ENCODE assay signal across 8 cellular contexts in genomic region chr16:66954097-66954659, GRCh38. TPM values are rescaled to one million over a fixed set of nuclear protein-coding genes. Genes with fewer than 3 reads are reported as not detected.
DNase-seq lines count a peak whose midpoint lies in the region; ATAC-seq and TF ChIP-seq lines count a peak whose summit lies in the region.

No MANE protein-coding gene starts in this region.

- RAD21 ChIA-PET in HCT116 (lab: Charles Lee; ENCODE audit: low non-redundant PET in 1 of 2, low total read pairs in 2 of 2, uncharacterized antibody in 2 of 2, unreplicated experiment in 2 of 2) = interaction anchor here (0.7 to 1.4 kb wide), 6 partner anchors 18 to 201 kb away, joined by 3 to 7 read pairs (median 3); no protein-coding TSS in a partner anchor

- H3K79me2 ChIP-seq in HCT116 (ENCODE audit: insufficient read depth, low read length) = no peaks in the 10 kb centered on the region

- DNase-seq in CD8-positive, alpha-beta T cell = peak; percentile 56 to 81 (median 72)
- DNase-seq in HCT116 (ENCODE audit: low read depth, low spot score) (peak; percentile 74), NCI-H524 (lab: John Stamatoyannopoulos, UW) (peak; percentile 79 to 90), choroid plexus epithelial cell (ENCODE audit: low read depth) (peak; percentile 86), left lung (peak; percentile 64 to 72)
- DNase-seq in activated CD4-positive, alpha-beta T cell treated with anti-CD3 and anti-CD28 coated beads for 48 hours = peak; percentile 88
- peak; percentile 71 to 72 for DNase-seq in stimulated activated CD4-positive, alpha-beta T cell treated with anti-CD3 and anti-CD28 coated beads, Interleukin-4, amount 100 ng/mL, for 4 hours

- no peak for TF ChIP-seq POLR2A in HCT116 (IDR thresholded peaks at IDR 0.05; ENCODE audit: borderline replicate concordance, extremely low read depth, insufficient read depth, insufficient read length)

- H3K9me3 ChIP-seq in CD8-positive, alpha-beta T cell (ENCODE audit: low read length) = no peaks in the 10 kb centered on the region
- H3K9me3 ChIP-seq in HCT116 (ENCODE audit: control insufficient read depth in 1 of 2, insufficient read depth in 1 of 2, low read depth in 1 of 2, low read length in 2 of 2) (peaks cover 0 to 6% of the 10 kb centered on the region in 2 experiments; a peak in 1 of 4 replicates), left lung (no peaks in the 10 kb centered on the region)

- peaks cover 2% of the 10 kb centered on the region for H3K27me3 ChIP-seq in CD8-positive, alpha-beta T cell (ENCODE audit: insufficient read depth, low read length)
- H3K27me3 ChIP-seq in HCT116 (ENCODE audit: insufficient read depth, low read length) = no peaks in the 10 kb centered on the region
- peaks cover 2 to 35% of the 10 kb centered on the region in 2 donors for H3K27me3 ChIP-seq in left lung

- no peaks in the 10 kb centered on the region for H3K36me3 ChIP-seq in CD8-positive, alpha-beta T cell (ENCODE audit: insufficient read depth, low read length)
- H3K36me3 ChIP-seq in HCT116 (ENCODE audit: control insufficient read depth in 1 of 2, insufficient read depth in 2 of 2, low read length in 2 of 2) (no peaks in the 10 kb centered on the region), left lung (no peaks in the 10 kb centered on the region)

- peak overlapping the region; percentile 50 for H3K4me2 ChIP-seq in HCT116 (ENCODE audit: low read length)

- H3K4me3 Mint-ChIP-seq in CD8-positive, alpha-beta T cell = no peak overlapping the region

- peak; percentile 91 for ATAC-seq in CD8-positive, alpha-beta T cell
- ATAC-seq in HCT116 (peak; percentile 95), left lung (peak; percentile 97), HG03196 (IDR thresholded peaks at IDR 0.05; ENCODE audit: unreplicated experiment) (no peak)

- POLR2A ChIA-PET in CD8-positive, alpha-beta T cell (lab: Charles Lee) = no interaction called here
- POLR2A ChIA-PET in HCT116 (lab: Charles Lee) = interaction anchor here (0.6 kb wide), 1 partner anchor 29 kb away, joined by 3 read pairs; no protein-coding TSS in a partner anchor

- no peak overlapping the region for H3K9ac ChIP-seq in HCT116 (ENCODE audit: low read length)

- H3K4me1 Mint-ChIP-seq in CD8-positive, alpha-beta T cell (ENCODE audit: low read depth) = peaks cover 6% of the 10 kb centered on the region

- no peak overlapping the region for H3K27ac ChIP-seq in CD8-positive, alpha-beta T cell (ENCODE audit: low read depth, low read length)
- peak overlapping the region; percentile 3; the same call in 1 of the 2 replicates for H3K27ac ChIP-seq in HCT116 (ENCODE audit: low read depth, low read length)
- H3K27ac ChIP-seq in left lung = no peak overlapping the region

- H3K4me3 ChIP-seq in CD8-positive, alpha-beta T cell (ENCODE audit: low read depth, low read length) = no peak overlapping the region
- H3K4me3 ChIP-seq in HCT116 (replicated peaks in 1 of 2; ENCODE audit: low read depth in 1 of 2, low read length in 2 of 2) (no peak overlapping the region), choroid plexus epithelial cell (ENCODE audit: low read depth, low read length) (no peak overlapping the region), left lung (no peak overlapping the region)

- H3K27ac Mint-ChIP-seq in CD8-positive, alpha-beta T cell = no peak overlapping the region

- no peaks in the 10 kb centered on the region for H4K20me1 ChIP-seq in HCT116 (ENCODE audit: insufficient read depth)

- H2AFZ ChIP-seq in HCT116 (ENCODE audit: low read depth, low read length, poor library complexity, severe bottlenecking) = peak overlapping the region; percentile 77

- CTCF ChIA-PET in CD8-positive, alpha-beta T cell (lab: Charles Lee) = interaction anchor here (0.6 to 2.7 kb wide), 20 partner anchors 9 to 1996 kb away, joined by 3 to 12 read pairs (median 4); partner anchors contain the start of gene EXOC3L1
- CTCF ChIA-PET in HCT116 (lab: Charles Lee) = interaction anchor here (0.6 to 1.5 kb wide), 19 partner anchors 11 to 567 kb away, joined by 3 to 13 read pairs (median 4); partner anchors contain the start of genes B3GNT9, ELMO3 and NOL3

- H3K4me1 ChIP-seq in CD8-positive, alpha-beta T cell (ENCODE audit: insufficient read depth, low read length) = peaks cover under 1% of the 10 kb centered on the region
- H3K4me1 ChIP-seq in HCT116 (ENCODE audit: control insufficient read depth in 1 of 2, insufficient read depth in 2 of 2, low read length in 2 of 2) (peaks cover 11 to 12% of the 10 kb centered on the region in 2 experiments; a peak in 3 of 4 replicates), left lung (peaks cover 0 to 4% of the 10 kb centered on the region in 2 donors)

- H3K9me3 Mint-ChIP-seq in CD8-positive, alpha-beta T cell = no peaks in the 10 kb centered on the region

- TF ChIP-seq CTCF in CD8-positive, alpha-beta T cell (IDR thresholded peaks at IDR 0.05) = peak; percentile 85
- TF ChIP-seq CTCF in HCT116 (IDR thresholded peaks at IDR 0.05 in 2 of 3, conservative IDR thresholded peaks at IDR 0.05 in 1 of 3; ENCODE audit: borderline replicate concordance in 1 of 3, insufficient read depth in 1 of 3, low read depth in 2 of 3, low read length in 2 of 3) (peak; percentile 82 to 93 (median 88)), choroid plexus epithelial cell (conservative IDR thresholded peaks at IDR 0.05; ENCODE audit: low read depth, low read length) (peak; percentile 91), left lung (IDR thresholded peaks at IDR 0.05) (peak; percentile 66 to 87)

- no peaks in the 10 kb centered on the region for H3K36me3 Mint-ChIP-seq in CD8-positive, alpha-beta T cell

- TF ChIP-seq RAD21 in HCT116 (IDR thresholded peaks at IDR 0.05; ENCODE audit: low read depth) = peak; percentile 96

- H3K27me3 Mint-ChIP-seq in CD8-positive, alpha-beta T cell (ENCODE audit: low read depth) = peaks cover 37% of the 10 kb centered on the region

- no peaks in the 10 kb centered on the region for H3K9me2 ChIP-seq in HCT116 (ENCODE audit: insufficient read depth)

- intact Hi-C loops in CD8-positive, alpha-beta T cell (cut with DNase I, micrococcal nuclease) = loop anchor here (1.0 to 10.0 kb wide), 7 partner anchors 59 to 513 kb away; partner anchors contain the start of genes FHOD1 (in 1 of the 2), SLC9A5 (in 1 of the 2) and ZDHHC1 (in 1 of the 2)
- intact Hi-C loops in HCT116 (cut with micrococcal nuclease) = loop anchor here (1.0 to 10.0 kb wide), 5 partner anchors 57 to 711 kb away; partner anchors contain the start of genes ACD, C16orf86, ENKD1 and FBXL8
- intact Hi-C loops in left lung (cut with DNase I) = no loop called here

- no TSS peak for BruUV-seq in HCT116 (replicated peaks; lab: Mats Ljungman, UMichigan)

TF ChIP-seq in HCT116, 20 proteins besides CTCF, POLR2A, EP300 and RAD21:
- no peak for TF ChIP-seq EZH2phosphoT487 (IDR thresholded peaks at IDR 0.05; ENCODE audit: borderline replicate concordance)
- no peak for TF ChIP-seq CEBPB (IDR thresholded peaks at IDR 0.05; ENCODE audit: low read depth)
- TF ChIP-seq SIN3A (IDR thresholded peaks at IDR 0.05; ENCODE audit: low read depth) = no peak
- TF ChIP-seq SP1 (IDR thresholded peaks at IDR 0.05; ENCODE audit: low read depth) = no peak
- TF ChIP-seq FOSL1 (IDR thresholded peaks at IDR 0.05; ENCODE audit: low read depth) = no peak
- TF ChIP-seq YY1 (IDR thresholded peaks at IDR 0.05; ENCODE audit: extremely low read depth, insufficient replicate concordance, low read depth, low read length) = no peak
- no peak for TF ChIP-seq ELF1 (IDR thresholded peaks at IDR 0.05; ENCODE audit: borderline replicate concordance, low read depth)
- TF ChIP-seq JUND (IDR thresholded peaks at IDR 0.05) = no peak
- TF ChIP-seq ATF3 (IDR thresholded peaks at IDR 0.05) = no peak
- TF ChIP-seq EGR1 (IDR thresholded peaks at IDR 0.05; ENCODE audit: low read depth) = no peak
- no peak for TF ChIP-seq SRF (IDR thresholded peaks at IDR 0.05; ENCODE audit: low read depth)
- TF ChIP-seq ZFX (IDR thresholded peaks at IDR 0.05) = no peak
- no peak for TF ChIP-seq CBX3 (IDR thresholded peaks at IDR 0.05; ENCODE audit: low read depth)
- TF ChIP-seq EZH2 (IDR thresholded peaks at IDR 0.05) = no peak
- TF ChIP-seq TCF7L2 (IDR thresholded peaks at IDR 0.05; ENCODE audit: borderline replicate concordance, extremely low read depth, insufficient read depth, insufficient read length) = no peak

RNA-seq across cellular contexts. Expression of gene CES3, which starts 6.9 kb away (rescaled TPM):
- total RNA-seq in CD8-positive, alpha-beta T cell = 1 to 10 TPM in 1 of 2 experiments, under 1 TPM in 1; 0.71 to 1.2 TPM
- total RNA-seq in HCT116 (2021; ENCODE audit: unreplicated experiment) (10.8 TPM), left lung (1 to 10 TPM in 1 of 2 donors, under 1 TPM in 1; 0.79 to 1.6 TPM)
- polyA plus RNA-seq in HCT116 (2012) = 4.9 and 5.8 TPM in 2 replicates

RNA-seq across cellular contexts. Expression of gene CES2, which starts 18.9 kb away (rescaled TPM):
- 10 to 100 TPM; 62.9 to 67.0 TPM for total RNA-seq in CD8-positive, alpha-beta T cell
- total RNA-seq in HCT116 (2021; ENCODE audit: unreplicated experiment) = 35.4 TPM
- polyA plus RNA-seq in HCT116 (2012) = 17.9 and 19.7 TPM in 2 replicates
- 10 to 100 TPM; 31.7 to 38.4 TPM for total RNA-seq in left lung

RNA-seq across cellular contexts. Expression of gene CIAO2B, which starts 20.0 kb away (rescaled TPM):
- total RNA-seq in CD8-positive, alpha-beta T cell = 10 to 100 TPM; 55.0 to 58.2 TPM
- total RNA-seq in HCT116 (2021; ENCODE audit: unreplicated experiment) (113 TPM), left lung (10 to 100 TPM; 81.7 to 82.5 TPM)
- polyA plus RNA-seq in HCT116 (2012) = 330 and 345 TPM in 2 replicates

RNA-seq across cellular contexts. Expression of gene RRAD, which starts 28.8 kb away (rescaled TPM):
- total RNA-seq in CD8-positive, alpha-beta T cell = under 1 TPM; 0.67 to 0.76 TPM
- total RNA-seq in HCT116 (2021; ENCODE audit: unreplicated experiment) (2.2 TPM), left lung (10 to 100 TPM in 1 of 2 donors, 1 to 10 TPM in 1; 8.2 to 31.8 TPM)
- 2.1 and 2.4 TPM in 2 replicates for polyA plus RNA-seq in HCT116 (2012)

RNA-seq across cellular contexts. Expression of gene CES4A, which starts 34.2 kb away (rescaled TPM):
- 1 to 10 TPM; 5.6 TPM for total RNA-seq in CD8-positive, alpha-beta T cell
- total RNA-seq in HCT116 (2021; ENCODE audit: unreplicated experiment) = not detected
- polyA plus RNA-seq in HCT116 (2012) = 0.09 and 0.14 TPM in 2 replicates
- 10 to 100 TPM in 1 of 2 donors, 1 to 10 TPM in 1; 9.3 to 14.3 TPM for total RNA-seq in left lung

Comparison
In these comparisons a context has a peak if more than half of its experiments do, and no peak if none do; other contexts are left out.
1. intact Hi-C loops: an anchor here in CD8-positive, alpha-beta T cell (1.0 to 10.0 kb wide) and HCT116 (1.0 to 10.0 kb wide); none called in left lung.